1 cellular context compared by ENCODE assay signal in genomic region chr9:137085918-137086530, GRCh38.
TF ChIP-seq lines count a peak whose summit lies in the region.

No MANE protein-coding gene starts in this region.

TF ChIP-seq in HepG2, 621 proteins besides CTCF, POLR2A, EP300 and RAD21 (continued from another document and continues in another):
- TF ChIP-seq, protein P1, sequence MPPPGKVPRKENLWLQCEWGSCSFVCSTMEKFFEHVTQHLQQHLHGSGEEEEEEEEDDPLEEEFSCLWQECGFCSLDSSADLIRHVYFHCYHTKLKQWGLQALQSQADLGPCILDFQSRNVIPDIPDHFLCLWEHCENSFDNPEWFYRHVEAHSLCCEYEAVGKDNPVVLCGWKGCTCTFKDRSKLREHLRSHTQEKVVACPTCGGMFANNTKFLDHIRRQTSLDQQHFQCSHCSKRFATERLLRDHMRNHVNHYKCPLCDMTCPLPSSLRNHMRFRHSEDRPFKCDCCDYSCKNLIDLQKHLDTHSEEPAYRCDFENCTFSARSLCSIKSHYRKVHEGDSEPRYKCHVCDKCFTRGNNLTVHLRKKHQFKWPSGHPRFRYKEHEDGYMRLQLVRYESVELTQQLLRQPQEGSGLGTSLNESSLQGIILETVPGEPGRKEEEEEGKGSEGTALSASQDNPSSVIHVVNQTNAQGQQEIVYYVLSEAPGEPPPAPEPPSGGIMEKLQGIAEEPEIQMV (CRISPR knock-in tag; IDR thresholded peaks at IDR 0.05; ENCODE audit: low read depth): peak; percentile 46; the same call in 1 of the 2 replicates
- TF ChIP-seq RAD51 (IDR thresholded peaks at IDR 0.05; ENCODE audit: borderline replicate concordance): no peak
- no peak for TF ChIP-seq NFE2L1 (CRISPR knock-in tag; IDR thresholded peaks at IDR 0.05; ENCODE audit: borderline replicate concordance)
- TF ChIP-seq ATF3 (CRISPR knock-in tag; IDR thresholded peaks at IDR 0.05): no peak; the same call in 1 of the 2 replicates
- no peak for TF ChIP-seq HOXD1 (CRISPR knock-in tag; IDR thresholded peaks at IDR 0.05)
- no peak for TF ChIP-seq NFE2 (CRISPR knock-in tag; IDR thresholded peaks at IDR 0.05)
- TF ChIP-seq NFE2L2 (IDR thresholded peaks at IDR 0.05; ENCODE audit: low read length): no peak
- TF ChIP-seq HIC2 (CRISPR knock-in tag; IDR thresholded peaks at IDR 0.05; ENCODE audit: low read depth): no peak
- TF ChIP-seq ZFP36 (IDR thresholded peaks at IDR 0.05; ENCODE audit: borderline replicate concordance, low read depth, low read length, partially characterized antibody): no peak
- TF ChIP-seq, protein P2, sequence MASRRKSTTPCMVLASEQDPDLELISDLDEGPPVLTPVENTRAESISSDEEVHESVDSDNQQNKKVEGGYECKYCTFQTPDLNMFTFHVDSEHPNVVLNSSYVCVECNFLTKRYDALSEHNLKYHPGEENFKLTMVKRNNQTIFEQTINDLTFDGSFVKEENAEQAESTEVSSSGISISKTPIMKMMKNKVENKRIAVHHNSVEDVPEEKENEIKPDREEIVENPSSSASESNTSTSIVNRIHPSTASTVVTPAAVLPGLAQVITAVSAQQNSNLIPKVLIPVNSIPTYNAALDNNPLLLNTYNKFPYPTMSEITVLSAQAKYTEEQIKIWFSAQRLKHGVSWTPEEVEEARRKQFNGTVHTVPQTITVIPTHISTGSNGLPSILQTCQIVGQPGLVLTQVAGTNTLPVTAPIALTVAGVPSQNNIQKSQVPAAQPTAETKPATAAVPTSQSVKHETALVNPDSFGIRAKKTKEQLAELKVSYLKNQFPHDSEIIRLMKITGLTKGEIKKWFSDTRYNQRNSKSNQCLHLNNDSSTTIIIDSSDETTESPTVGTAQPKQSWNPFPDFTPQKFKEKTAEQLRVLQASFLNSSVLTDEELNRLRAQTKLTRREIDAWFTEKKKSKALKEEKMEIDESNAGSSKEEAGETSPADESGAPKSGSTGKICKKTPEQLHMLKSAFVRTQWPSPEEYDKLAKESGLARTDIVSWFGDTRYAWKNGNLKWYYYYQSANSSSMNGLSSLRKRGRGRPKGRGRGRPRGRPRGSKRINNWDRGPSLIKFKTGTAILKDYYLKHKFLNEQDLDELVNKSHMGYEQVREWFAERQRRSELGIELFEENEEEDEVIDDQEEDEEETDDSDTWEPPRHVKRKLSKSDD (CRISPR knock-in tag; IDR thresholded peaks at IDR 0.05; ENCODE audit: low read depth): 0 out of 2 replicates have a peak, but pooled peaks have one; percentile 13
- no peak for TF ChIP-seq ZBED4 (CRISPR knock-in tag; IDR thresholded peaks at IDR 0.05; ENCODE audit: borderline replicate concordance)
- no peak for TF ChIP-seq ZNF224 (CRISPR knock-in tag; IDR thresholded peaks at IDR 0.05)
- TF ChIP-seq ZNF343 (CRISPR knock-in tag; IDR thresholded peaks at IDR 0.05): peak; percentile 39; the same call in 1 of the 2 replicates
- no peak for TF ChIP-seq IKZF1 (IDR thresholded peaks at IDR 0.05)
- 0 out of 2 replicates have a peak, but pooled peaks have one; percentile 40 for TF ChIP-seq PCBP1 (IDR thresholded peaks at IDR 0.05; ENCODE audit: borderline replicate concordance, low read depth, low read length)
- TF ChIP-seq ATF7-NPFF (CRISPR knock-in tag; IDR thresholded peaks at IDR 0.05; ENCODE audit: low read depth): 0 out of 2 replicates have a peak, but pooled peaks have one; percentile 39
- TF ChIP-seq ZNF563 (CRISPR knock-in tag; IDR thresholded peaks at IDR 0.05): no peak
- TF ChIP-seq, protein P3, sequence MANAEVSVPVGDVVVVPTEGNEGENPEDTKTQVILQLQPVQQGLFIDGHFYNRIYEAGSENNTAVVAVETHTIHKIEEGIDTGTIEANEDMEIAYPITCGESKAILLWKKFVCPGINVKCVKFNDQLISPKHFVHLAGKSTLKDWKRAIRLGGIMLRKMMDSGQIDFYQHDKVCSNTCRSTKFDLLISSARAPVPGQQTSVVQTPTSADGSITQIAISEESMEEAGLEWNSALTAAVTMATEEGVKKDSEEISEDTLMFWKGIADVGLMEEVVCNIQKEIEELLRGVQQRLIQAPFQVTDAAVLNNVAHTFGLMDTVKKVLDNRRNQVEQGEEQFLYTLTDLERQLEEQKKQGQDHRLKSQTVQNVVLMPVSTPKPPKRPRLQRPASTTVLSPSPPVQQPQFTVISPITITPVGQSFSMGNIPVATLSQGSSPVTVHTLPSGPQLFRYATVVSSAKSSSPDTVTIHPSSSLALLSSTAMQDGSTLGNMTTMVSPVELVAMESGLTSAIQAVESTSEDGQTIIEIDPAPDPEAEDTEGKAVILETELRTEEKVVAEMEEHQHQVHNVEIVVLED (CRISPR knock-in tag; IDR thresholded peaks at IDR 0.05; ENCODE audit: borderline replicate concordance): no peak
- TF ChIP-seq ZNF761 (CRISPR knock-in tag; conservative IDR thresholded peaks at IDR 0.05): 0 out of 2 replicates have a peak, but pooled peaks have one; percentile 27
- TF ChIP-seq ZSCAN25 (CRISPR knock-in tag; IDR thresholded peaks at IDR 0.05): no peak
- TF ChIP-seq ZNF841 (CRISPR knock-in tag; IDR thresholded peaks at IDR 0.05; ENCODE audit: borderline replicate concordance): no peak
- TF ChIP-seq ZBTB38 (CRISPR knock-in tag; IDR thresholded peaks at IDR 0.05): no peak; the same call in 1 of the 2 replicates
- no peak; the same call in 1 of the 2 replicates for TF ChIP-seq ZBTB42 (CRISPR knock-in tag; IDR thresholded peaks at IDR 0.05)
- TF ChIP-seq AGO2 (optimal IDR thresholded peaks at IDR 0.05; ENCODE audit: low read depth, low read length): peak; percentile 95
- peak in 1 of 2 experiments; percentile 48; a peak in 2 of 4 replicates for TF ChIP-seq HMGXB4 (CRISPR knock-in tag; IDR thresholded peaks at IDR 0.05; ENCODE audit: borderline replicate concordance in 1 of 2, low read depth in 1 of 2)
- no peak for TF ChIP-seq THAP11 (CRISPR knock-in tag; IDR thresholded peaks at IDR 0.05)
- TF ChIP-seq ZNF253 (CRISPR knock-in tag; IDR thresholded peaks at IDR 0.05; ENCODE audit: borderline replicate concordance): no peak
- TF ChIP-seq, protein P4, sequence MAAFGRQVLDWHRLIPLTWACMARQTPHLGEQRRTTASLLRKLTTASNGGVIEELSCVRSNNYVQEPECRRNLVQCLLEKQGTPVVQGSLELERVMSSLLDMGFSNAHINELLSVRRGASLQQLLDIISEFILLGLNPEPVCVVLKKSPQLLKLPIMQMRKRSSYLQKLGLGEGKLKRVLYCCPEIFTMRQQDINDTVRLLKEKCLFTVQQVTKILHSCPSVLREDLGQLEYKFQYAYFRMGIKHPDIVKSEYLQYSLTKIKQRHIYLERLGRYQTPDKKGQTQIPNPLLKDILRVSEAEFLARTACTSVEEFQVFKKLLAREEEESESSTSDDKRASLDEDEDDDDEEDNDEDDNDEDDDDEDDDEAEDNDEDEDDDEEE (CRISPR knock-in tag; IDR thresholded peaks at IDR 0.05): 0 out of 2 replicates have a peak, but pooled peaks have one; percentile 27
- TF ChIP-seq NFRKB (IDR thresholded peaks at IDR 0.05): no peak
- no peak for TF ChIP-seq IRF2 (CRISPR knock-in tag; IDR thresholded peaks at IDR 0.05)
- peak; percentile 41; the same call in 1 of the 2 replicates for TF ChIP-seq ZNF691 (CRISPR knock-in tag; IDR thresholded peaks at IDR 0.05; ENCODE audit: borderline replicate concordance, low read depth)
- no peak for TF ChIP-seq GLI4 (CRISPR knock-in tag; IDR thresholded peaks at IDR 0.05; ENCODE audit: borderline replicate concordance)
- no peak; the same call in 1 of the 2 replicates for TF ChIP-seq ZNF674 (CRISPR knock-in tag; IDR thresholded peaks at IDR 0.05; ENCODE audit: low read depth)
- no peak for TF ChIP-seq ZBTB26 (CRISPR knock-in tag; IDR thresholded peaks at IDR 0.05; ENCODE audit: borderline replicate concordance)
- TF ChIP-seq PAF1 (CRISPR knock-in tag; IDR thresholded peaks at IDR 0.05): no peak
- no peak; the same call in 1 of the 2 replicates for TF ChIP-seq SNAPC2 (CRISPR knock-in tag; IDR thresholded peaks at IDR 0.05)
- no peak for TF ChIP-seq ZBTB44 (CRISPR knock-in tag; IDR thresholded peaks at IDR 0.05)
- TF ChIP-seq ZNF101 (CRISPR knock-in tag; IDR thresholded peaks at IDR 0.05; ENCODE audit: borderline replicate concordance, low read depth): no peak
- no peak; the same call in 1 of the 2 replicates for TF ChIP-seq MTA1 (CRISPR knock-in tag; IDR thresholded peaks at IDR 0.05; ENCODE audit: borderline replicate concordance)
- TF ChIP-seq ZNF556 (CRISPR knock-in tag; IDR thresholded peaks at IDR 0.05; ENCODE audit: borderline replicate concordance): peak; percentile 67; the same call in 1 of the 2 replicates
- TF ChIP-seq DR1 (CRISPR knock-in tag; IDR thresholded peaks at IDR 0.05): no peak
- no peak for TF ChIP-seq ZNF775 (CRISPR knock-in tag; IDR thresholded peaks at IDR 0.05; ENCODE audit: borderline replicate concordance)
- no peak for TF ChIP-seq JUNB (CRISPR knock-in tag; IDR thresholded peaks at IDR 0.05; ENCODE audit: borderline replicate concordance)
- no peak for TF ChIP-seq JUND (CRISPR knock-in tag; IDR thresholded peaks at IDR 0.05)
